1 cellular context compared by ENCODE assay signal in the genomic region with DNA sequence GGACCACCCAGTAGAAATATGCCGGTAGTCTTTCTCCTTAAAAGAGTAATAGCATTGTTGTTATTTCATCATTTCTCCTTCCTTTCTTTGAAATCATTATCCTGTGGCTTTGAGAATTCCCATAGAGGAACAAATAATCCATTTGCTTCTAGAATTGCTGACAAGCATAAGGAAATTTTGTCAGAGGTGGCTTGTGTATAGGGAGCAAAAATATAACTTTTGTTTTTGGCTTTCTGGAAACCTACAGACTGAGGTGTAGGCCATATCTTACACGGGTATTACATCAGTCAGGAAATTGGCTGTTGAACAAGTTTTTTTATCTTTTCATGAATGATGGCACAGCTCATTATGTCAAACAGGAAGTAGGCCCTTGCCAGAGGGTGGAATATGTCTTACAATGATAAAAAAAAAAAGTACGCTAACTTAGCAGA.
TF ChIP-seq lines count a peak whose summit lies in the region.

No MANE protein-coding gene starts in this region.

TF ChIP-seq in K562, 482 proteins besides CTCF, POLR2A, EP300 and RAD21 (continued from another document and continues in another):
- TF ChIP-seq, protein P1, sequence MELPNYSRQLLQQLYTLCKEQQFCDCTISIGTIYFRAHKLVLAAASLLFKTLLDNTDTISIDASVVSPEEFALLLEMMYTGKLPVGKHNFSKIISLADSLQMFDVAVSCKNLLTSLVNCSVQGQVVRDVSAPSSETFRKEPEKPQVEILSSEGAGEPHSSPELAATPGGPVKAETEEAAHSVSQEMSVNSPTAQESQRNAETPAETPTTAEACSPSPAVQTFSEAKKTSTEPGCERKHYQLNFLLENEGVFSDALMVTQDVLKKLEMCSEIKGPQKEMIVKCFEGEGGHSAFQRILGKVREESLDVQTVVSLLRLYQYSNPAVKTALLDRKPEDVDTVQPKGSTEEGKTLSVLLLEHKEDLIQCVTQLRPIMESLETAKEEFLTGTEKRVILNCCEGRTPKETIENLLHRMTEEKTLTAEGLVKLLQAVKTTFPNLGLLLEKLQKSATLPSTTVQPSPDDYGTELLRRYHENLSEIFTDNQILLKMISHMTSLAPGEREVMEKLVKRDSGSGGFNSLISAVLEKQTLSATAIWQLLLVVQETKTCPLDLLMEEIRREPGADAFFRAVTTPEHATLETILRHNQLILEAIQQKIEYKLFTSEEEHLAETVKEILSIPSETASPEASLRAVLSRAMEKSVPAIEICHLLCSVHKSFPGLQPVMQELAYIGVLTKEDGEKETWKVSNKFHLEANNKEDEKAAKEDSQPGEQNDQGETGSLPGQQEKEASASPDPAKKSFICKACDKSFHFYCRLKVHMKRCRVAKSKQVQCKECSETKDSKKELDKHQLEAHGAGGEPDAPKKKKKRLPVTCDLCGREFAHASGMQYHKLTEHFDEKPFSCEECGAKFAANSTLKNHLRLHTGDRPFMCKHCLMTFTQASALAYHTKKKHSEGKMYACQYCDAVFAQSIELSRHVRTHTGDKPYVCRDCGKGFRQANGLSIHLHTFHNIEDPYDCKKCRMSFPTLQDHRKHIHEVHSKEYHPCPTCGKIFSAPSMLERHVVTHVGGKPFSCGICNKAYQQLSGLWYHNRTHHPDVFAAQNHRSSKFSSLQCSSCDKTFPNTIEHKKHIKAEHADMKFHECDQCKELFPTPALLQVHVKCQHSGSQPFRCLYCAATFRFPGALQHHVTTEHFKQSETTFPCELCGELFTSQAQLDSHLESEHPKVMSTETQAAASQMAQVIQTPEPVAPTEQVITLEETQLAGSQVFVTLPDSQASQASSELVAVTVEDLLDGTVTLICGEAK (IDR thresholded peaks at IDR 0.05) = 0 out of 2 replicates have a peak, but pooled peaks have one; percentile 21
- TF ChIP-seq, protein P1 (CRISPR knock-in tag; IDR thresholded peaks at IDR 0.05) = no peak
- TF ChIP-seq LCOR (CRISPR knock-in tag; IDR thresholded peaks at IDR 0.05) = 0 out of 2 replicates have a peak, but pooled peaks have one; percentile 21
- no peak for TF ChIP-seq ILK (tag; IDR thresholded peaks at IDR 0.05; ENCODE audit: borderline replicate concordance, low read depth)
- TF ChIP-seq POLR2H (tag; IDR thresholded peaks at IDR 0.05; ENCODE audit: low read depth) = peak; percentile 87
- no peak for TF ChIP-seq ZNF212 (CRISPR knock-in tag; IDR thresholded peaks at IDR 0.05)
- no peak for TF ChIP-seq CBX8 (IDR thresholded peaks at IDR 0.05; ENCODE audit: borderline replicate concordance, extremely low read depth, low read depth, low read length, poor library complexity, severe bottlenecking)
- no peak for TF ChIP-seq RFX5 (IDR thresholded peaks at IDR 0.05; ENCODE audit: low read depth, low read length)
- TF ChIP-seq SIRT6 (IDR thresholded peaks at IDR 0.05; ENCODE audit: low read depth, low read length) = no peak
- no peak for TF ChIP-seq KLF10 (CRISPR knock-in tag; IDR thresholded peaks at IDR 0.05)
- no peak for TF ChIP-seq KLF13 (tag; IDR thresholded peaks at IDR 0.05; ENCODE audit: borderline replicate concordance, low read depth)
- TF ChIP-seq CCNT2 (IDR thresholded peaks at IDR 0.05; ENCODE audit: borderline replicate concordance, extremely low read depth, insufficient read length, low read depth, low read length) = no peak
- TF ChIP-seq ZFP1 (CRISPR knock-in tag; IDR thresholded peaks at IDR 0.05) = peak; percentile 47; the same call in 1 of the 2 replicates
- TF ChIP-seq NFE2L1 (tag; IDR thresholded peaks at IDR 0.05; ENCODE audit: borderline replicate concordance, low read depth) = no peak
- TF ChIP-seq, protein P2, sequence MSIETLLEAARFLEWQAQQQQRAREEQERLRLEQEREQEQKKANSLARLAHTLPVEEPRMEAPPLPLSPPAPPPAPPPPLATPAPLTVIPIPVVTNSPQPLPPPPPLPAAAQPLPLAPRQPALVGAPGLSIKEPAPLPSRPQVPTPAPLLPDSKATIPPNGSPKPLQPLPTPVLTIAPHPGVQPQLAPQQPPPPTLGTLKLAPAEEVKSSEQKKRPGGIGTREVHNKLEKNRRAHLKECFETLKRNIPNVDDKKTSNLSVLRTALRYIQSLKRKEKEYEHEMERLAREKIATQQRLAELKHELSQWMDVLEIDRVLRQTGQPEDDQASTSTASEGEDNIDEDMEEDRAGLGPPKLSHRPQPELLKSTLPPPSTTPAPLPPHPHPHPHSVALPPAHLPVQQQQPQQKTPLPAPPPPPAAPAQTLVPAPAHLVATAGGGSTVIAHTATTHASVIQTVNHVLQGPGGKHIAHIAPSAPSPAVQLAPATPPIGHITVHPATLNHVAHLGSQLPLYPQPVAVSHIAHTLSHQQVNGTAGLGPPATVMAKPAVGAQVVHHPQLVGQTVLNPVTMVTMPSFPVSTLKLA (conservative IDR thresholded peaks at IDR 0.05) = no peak
- TF ChIP-seq SMAD3 (CRISPR knock-in tag; conservative IDR thresholded peaks at IDR 0.05) = peak; percentile 22; the same call in 1 of the 2 replicates
- TF ChIP-seq, protein P3, sequence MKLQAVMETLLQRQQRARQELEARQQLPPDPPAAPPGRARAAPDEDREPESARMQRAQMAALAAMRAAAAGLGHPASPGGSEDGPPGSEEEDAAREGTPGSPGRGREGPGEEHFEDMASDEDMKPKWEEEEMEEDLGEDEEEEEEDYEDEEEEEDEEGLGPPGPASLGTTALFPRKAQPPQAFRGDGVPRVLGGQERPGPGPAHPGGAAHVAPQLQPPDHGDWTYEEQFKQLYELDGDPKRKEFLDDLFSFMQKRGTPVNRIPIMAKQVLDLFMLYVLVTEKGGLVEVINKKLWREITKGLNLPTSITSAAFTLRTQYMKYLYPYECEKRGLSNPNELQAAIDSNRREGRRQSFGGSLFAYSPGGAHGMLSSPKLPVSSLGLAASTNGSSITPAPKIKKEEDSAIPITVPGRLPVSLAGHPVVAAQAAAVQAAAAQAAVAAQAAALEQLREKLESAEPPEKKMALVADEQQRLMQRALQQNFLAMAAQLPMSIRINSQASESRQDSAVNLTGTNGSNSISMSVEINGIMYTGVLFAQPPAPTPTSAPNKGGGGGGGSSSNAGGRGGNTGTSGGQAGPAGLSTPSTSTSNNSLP (IDR thresholded peaks at IDR 0.05; ENCODE audit: borderline replicate concordance, low read depth, low read length) = no peak
- no peak for TF ChIP-seq POU5F1 (IDR thresholded peaks at IDR 0.05; ENCODE audit: borderline replicate concordance, low read depth, low read length, partially characterized antibody)
- TF ChIP-seq, protein P4, sequence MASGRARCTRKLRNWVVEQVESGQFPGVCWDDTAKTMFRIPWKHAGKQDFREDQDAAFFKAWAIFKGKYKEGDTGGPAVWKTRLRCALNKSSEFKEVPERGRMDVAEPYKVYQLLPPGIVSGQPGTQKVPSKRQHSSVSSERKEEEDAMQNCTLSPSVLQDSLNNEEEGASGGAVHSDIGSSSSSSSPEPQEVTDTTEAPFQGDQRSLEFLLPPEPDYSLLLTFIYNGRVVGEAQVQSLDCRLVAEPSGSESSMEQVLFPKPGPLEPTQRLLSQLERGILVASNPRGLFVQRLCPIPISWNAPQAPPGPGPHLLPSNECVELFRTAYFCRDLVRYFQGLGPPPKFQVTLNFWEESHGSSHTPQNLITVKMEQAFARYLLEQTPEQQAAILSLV (tag; IDR thresholded peaks at IDR 0.05) = peak; percentile 68; the same call in 1 of the 2 replicates
- TF ChIP-seq, protein P5, sequence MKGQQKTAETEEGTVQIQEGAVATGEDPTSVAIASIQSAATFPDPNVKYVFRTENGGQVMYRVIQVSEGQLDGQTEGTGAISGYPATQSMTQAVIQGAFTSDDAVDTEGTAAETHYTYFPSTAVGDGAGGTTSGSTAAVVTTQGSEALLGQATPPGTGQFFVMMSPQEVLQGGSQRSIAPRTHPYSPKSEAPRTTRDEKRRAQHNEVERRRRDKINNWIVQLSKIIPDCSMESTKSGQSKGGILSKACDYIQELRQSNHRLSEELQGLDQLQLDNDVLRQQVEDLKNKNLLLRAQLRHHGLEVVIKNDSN (CRISPR knock-in tag; IDR thresholded peaks at IDR 0.05) = no peak
- TF ChIP-seq SMAD2 (IDR thresholded peaks at IDR 0.05; ENCODE audit: low read depth, low read length) = no peak
- peak; percentile 67; the same call in 1 of the 2 replicates for TF ChIP-seq TEAD4 (IDR thresholded peaks at IDR 0.05; ENCODE audit: low read length)
- no peak for TF ChIP-seq TEAD4 (CRISPR knock-in tag; IDR thresholded peaks at IDR 0.05; ENCODE audit: borderline replicate concordance)
- TF ChIP-seq ZKSCAN1 (IDR thresholded peaks at IDR 0.05; ENCODE audit: low read depth, low read length) = no peak
- TF ChIP-seq OTX1 (CRISPR knock-in tag; IDR thresholded peaks at IDR 0.05) = no peak
- no peak for TF ChIP-seq EWSR1 (IDR thresholded peaks at IDR 0.05; ENCODE audit: borderline replicate concordance, low read depth, partially characterized antibody)
- TF ChIP-seq MAFF (IDR thresholded peaks at IDR 0.05; ENCODE audit: low read length) = no peak
- no peak for TF ChIP-seq TAF9B (IDR thresholded peaks at IDR 0.05; ENCODE audit: partially characterized antibody)
- TF ChIP-seq SNRNP70 (optimal IDR thresholded peaks at IDR 0.05; ENCODE audit: low read depth, low read length) = no peak
- no peak for TF ChIP-seq CSDE1 (IDR thresholded peaks at IDR 0.05)
- no peak for TF ChIP-seq TOE1 (IDR thresholded peaks at IDR 0.05; ENCODE audit: borderline replicate concordance)
- no peak for TF ChIP-seq TOE1 (CRISPR knock-in tag; IDR thresholded peaks at IDR 0.05; ENCODE audit: borderline replicate concordance, low read depth)
- no peak for TF ChIP-seq NEUROD1 (IDR thresholded peaks at IDR 0.05; ENCODE audit: borderline replicate concordance, low read depth, low read length, partially characterized antibody)
- TF ChIP-seq, protein P6, sequence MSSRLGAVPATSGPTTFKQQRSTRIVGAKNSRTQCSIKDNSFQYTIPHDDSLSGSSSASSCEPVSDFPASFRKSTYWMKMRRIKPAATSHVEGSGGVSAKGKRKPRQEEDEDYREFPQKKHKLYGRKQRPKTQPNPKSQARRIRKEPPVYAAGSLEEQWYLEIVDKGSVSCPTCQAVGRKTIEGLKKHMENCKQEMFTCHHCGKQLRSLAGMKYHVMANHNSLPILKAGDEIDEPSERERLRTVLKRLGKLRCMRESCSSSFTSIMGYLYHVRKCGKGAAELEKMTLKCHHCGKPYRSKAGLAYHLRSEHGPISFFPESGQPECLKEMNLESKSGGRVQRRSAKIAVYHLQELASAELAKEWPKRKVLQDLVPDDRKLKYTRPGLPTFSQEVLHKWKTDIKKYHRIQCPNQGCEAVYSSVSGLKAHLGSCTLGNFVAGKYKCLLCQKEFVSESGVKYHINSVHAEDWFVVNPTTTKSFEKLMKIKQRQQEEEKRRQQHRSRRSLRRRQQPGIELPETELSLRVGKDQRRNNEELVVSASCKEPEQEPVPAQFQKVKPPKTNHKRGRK (tag; IDR thresholded peaks at IDR 0.05) = no peak
- peak in 1 of 2 experiments; percentile 42; a peak in 1 of 4 replicates for TF ChIP-seq RCOR1 (IDR thresholded peaks at IDR 0.05; ENCODE audit: borderline replicate concordance in 1 of 2, low read depth in 2 of 2, low read length in 2 of 2)
- TF ChIP-seq, protein P7, sequence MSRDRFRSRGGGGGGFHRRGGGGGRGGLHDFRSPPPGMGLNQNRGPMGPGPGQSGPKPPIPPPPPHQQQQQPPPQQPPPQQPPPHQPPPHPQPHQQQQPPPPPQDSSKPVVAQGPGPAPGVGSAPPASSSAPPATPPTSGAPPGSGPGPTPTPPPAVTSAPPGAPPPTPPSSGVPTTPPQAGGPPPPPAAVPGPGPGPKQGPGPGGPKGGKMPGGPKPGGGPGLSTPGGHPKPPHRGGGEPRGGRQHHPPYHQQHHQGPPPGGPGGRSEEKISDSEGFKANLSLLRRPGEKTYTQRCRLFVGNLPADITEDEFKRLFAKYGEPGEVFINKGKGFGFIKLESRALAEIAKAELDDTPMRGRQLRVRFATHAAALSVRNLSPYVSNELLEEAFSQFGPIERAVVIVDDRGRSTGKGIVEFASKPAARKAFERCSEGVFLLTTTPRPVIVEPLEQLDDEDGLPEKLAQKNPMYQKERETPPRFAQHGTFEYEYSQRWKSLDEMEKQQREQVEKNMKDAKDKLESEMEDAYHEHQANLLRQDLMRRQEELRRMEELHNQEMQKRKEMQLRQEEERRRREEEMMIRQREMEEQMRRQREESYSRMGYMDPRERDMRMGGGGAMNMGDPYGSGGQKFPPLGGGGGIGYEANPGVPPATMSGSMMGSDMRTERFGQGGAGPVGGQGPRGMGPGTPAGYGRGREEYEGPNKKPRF (IDR thresholded peaks at IDR 0.05; ENCODE audit: low read depth, low read length) = no peak
- TF ChIP-seq, protein P8, sequence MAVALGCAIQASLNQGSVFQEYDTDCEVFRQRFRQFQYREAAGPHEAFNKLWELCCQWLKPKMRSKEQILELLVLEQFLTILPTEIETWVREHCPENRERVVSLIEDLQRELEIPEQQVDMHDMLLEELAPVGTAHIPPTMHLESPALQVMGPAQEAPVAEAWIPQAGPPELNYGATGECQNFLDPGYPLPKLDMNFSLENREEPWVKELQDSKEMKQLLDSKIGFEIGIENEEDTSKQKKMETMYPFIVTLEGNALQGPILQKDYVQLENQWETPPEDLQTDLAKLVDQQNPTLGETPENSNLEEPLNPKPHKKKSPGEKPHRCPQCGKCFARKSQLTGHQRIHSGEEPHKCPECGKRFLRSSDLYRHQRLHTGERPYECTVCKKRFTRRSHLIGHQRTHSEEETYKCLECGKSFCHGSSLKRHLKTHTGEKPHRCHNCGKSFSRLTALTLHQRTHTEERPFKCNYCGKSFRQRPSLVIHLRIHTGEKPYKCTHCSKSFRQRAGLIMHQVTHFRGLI (CRISPR knock-in tag; IDR thresholded peaks at IDR 0.05) = peak; percentile 0; the same call in 1 of the 2 replicates
